ENCODE assay signal across 28 cellular contexts in genomic region chr3:186117521-186118111, GRCh38.
"Had no signal": no experiment of that assay in that cellular context is flagged by ENCODE, and none has a peak within 500 bp of the region (broad histone marks: within the 10 kb centered on the region; RNA-seq: fewer than 3 reads in every experiment).

No MANE protein-coding gene starts in this region.

- H3K36me3 ChIP-seq: brain microvascular endothelial cell, esophagus muscularis mucosa, gastrocnemius medialis had no signal

- H3K4me3 ChIP-seq: coronary artery, esophagus muscularis mucosa, gastrocnemius medialis had no signal

- H3K9me3 Mint-ChIP-seq: activated CD8-positive, alpha-beta T cell treated with anti-CD3 and anti-CD28 coated beads for 36 hours; activated T-cell treated with anti-CD3 and anti-CD28 coated beads, Interleukin-2, amount 50 U/mL, for 4 hours; activated T-helper 17 cell treated with anti-CD3 and anti-CD28 coated beads, Interleukin-2, amount 50 U/mL, for 72 hours; central memory CD8-positive, alpha-beta T cell; effector memory CD8-positive, alpha-beta T cell had no signal

- H3K4me1 Mint-ChIP-seq: activated T-helper 17 cell treated with anti-CD3 and anti-CD28 coated beads, Interleukin-2, amount 50 U/mL, for 72 hours; central memory CD8-positive, alpha-beta T cell had no signal

- H3K36me3 Mint-ChIP-seq: activated naive CD8-positive, alpha-beta T cell; WTC11 had no signal

- H3K27ac ChIP-seq: brain microvascular endothelial cell, coronary artery, esophagus muscularis mucosa, foreskin keratinocyte, gastrocnemius medialis had no signal

- DNase-seq: activated CD4-positive, alpha-beta T cell treated with anti-CD3 and anti-CD28 coated beads for 1 hour; activated CD4-positive, alpha-beta T cell treated with anti-CD3 and anti-CD28 coated beads for 48 hours; activated CD4-positive, alpha-beta T cell treated with anti-CD3 and anti-CD28 coated beads, Interleukin-2, amount 50 U/mL, for 1 hour; activated CD4-positive, alpha-beta T cell treated with anti-CD3 and anti-CD28 coated beads, Interleukin-2, amount 50 U/mL, for 48 hours; activated CD8-positive, alpha-beta memory T cell treated with anti-CD3 and anti-CD28 coated beads for 24 hours; activated CD8-positive, alpha-beta T cell treated with anti-CD3 and anti-CD28 coated beads for 36 hours; activated effector memory CD4-positive, alpha-beta T cell treated with Interleukin-2 at 50 U/mL for 16 hours; activated gamma-delta T cell treated with Interleukin-2 at 50 U/mL for 16 hours; activated naive CD4-positive, alpha-beta T cell treated with anti-CD3 and anti-CD28 coated beads, Interleukin-2, amount 50 U/mL, for 16 hours; activated naive CD4-positive, alpha-beta T cell treated with Interleukin-2 at 50 U/mL for 16 hours; activated T-cell treated with anti-CD3 and anti-CD28 coated beads, Interleukin-2, amount 50 U/mL, for 4 hours; amniotic stem cell; anterior cingulate cortex; brain microvascular endothelial cell; dermis blood vessel endothelial cell; effector CD4-positive, alpha-beta T cell; effector memory CD8-positive, alpha-beta T cell; erythroblast; foreskin keratinocyte; gastrocnemius medialis; glutamatergic neuron; T-helper 2 cell had no signal

- H3K4me1 ChIP-seq: esophagus muscularis mucosa, gastrocnemius medialis had no signal

- ATAC-seq: activated CD8-positive, alpha-beta T cell treated with anti-CD3 and anti-CD28 coated beads for 36 hours; activated T-cell treated with anti-CD3 and anti-CD28 coated beads, Interleukin-2, amount 50 U/mL, for 4 hours; activated T-helper 17 cell treated with anti-CD3 and anti-CD28 coated beads, Interleukin-2, amount 50 U/mL, for 72 hours; effector memory CD8-positive, alpha-beta T cell; foreskin keratinocyte; gastrocnemius medialis; WTC11 had no signal

- H3K27me3 ChIP-seq: brain microvascular endothelial cell, foreskin keratinocyte had no signal

- H3K27ac Mint-ChIP-seq: activated CD8-positive, alpha-beta T cell treated with anti-CD3 and anti-CD28 coated beads for 36 hours; activated naive CD8-positive, alpha-beta T cell; activated T-helper 17 cell treated with anti-CD3 and anti-CD28 coated beads, Interleukin-2, amount 50 U/mL, for 72 hours; effector memory CD8-positive, alpha-beta T cell; WTC11 had no signal

- H3K9me3 ChIP-seq: esophagus muscularis mucosa, gastrocnemius medialis had no signal

- H3K4me3 Mint-ChIP-seq: activated CD8-positive, alpha-beta T cell treated with anti-CD3 and anti-CD28 coated beads for 36 hours; activated naive CD8-positive, alpha-beta T cell; activated T-cell treated with anti-CD3 and anti-CD28 coated beads, Interleukin-2, amount 50 U/mL, for 4 hours; activated T-helper 17 cell treated with anti-CD3 and anti-CD28 coated beads, Interleukin-2, amount 50 U/mL, for 72 hours; central memory CD8-positive, alpha-beta T cell; effector memory CD8-positive, alpha-beta T cell; WTC11 had no signal
